Comparison of ENCODE assay signal across 25 cellular contexts in the genomic region with DNA sequence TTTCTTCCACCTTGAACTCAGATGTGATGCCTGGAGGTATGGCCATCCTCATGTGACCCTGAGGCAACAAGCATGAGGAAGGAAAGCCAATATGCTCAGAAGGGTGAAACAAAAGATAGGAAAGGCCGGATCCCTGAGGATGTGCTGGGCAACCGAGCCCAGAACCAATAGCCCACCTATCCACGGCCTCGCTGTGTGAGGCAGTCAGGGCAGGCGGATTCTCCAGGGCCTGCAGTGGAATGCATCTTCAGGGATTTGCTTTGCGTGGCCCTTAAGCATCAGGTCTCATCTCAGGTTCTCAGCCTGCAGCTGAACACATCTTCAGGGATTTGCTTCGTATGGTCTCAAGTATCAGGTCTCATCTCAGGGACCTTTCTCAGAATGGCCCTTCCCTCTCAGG.
A peak's percentile ranks its signal among the peaks of the same experiment; 100 is the strongest.
DNase-seq lines count a peak whose midpoint lies in the region; ATAC-seq, FAIRE-seq and TF ChIP-seq lines count a peak whose summit lies in the region.
"Had no signal": no experiment of that assay in that cellular context is flagged by ENCODE, and none has a peak within 500 bp of the region (broad histone marks: within the 10 kb centered on the region; RNA-seq: fewer than 3 reads in every experiment).

No MANE protein-coding gene starts in this region.

- H3K4me2 ChIP-seq in trophoblast cell (ENCODE audit: low read length) = no peak overlapping the region
- H3K4me2 ChIP-seq in neuronal stem cell (ENCODE audit: insufficient read depth, low read length, poor library complexity, severe bottlenecking) = no peak overlapping the region
- H3K4me2 ChIP-seq: A549; BLaER1 treated with 17β-estradiol and CSF1 and Interleukin-3, amounts not matched to agents 10 nM and 100 nM had no signal

- no peak overlapping the region for H4K91ac ChIP-seq in trophoblast cell (ENCODE audit: low read depth, low read length)
- no peak overlapping the region for H4K91ac ChIP-seq in neuronal stem cell (ENCODE audit: low read depth, low read length, poor library complexity)

- no peak overlapping the region for H3K23ac ChIP-seq in trophoblast cell (ENCODE audit: low read length)
- H3K23ac ChIP-seq in neuronal stem cell (ENCODE audit: low read depth, low read length, poor library complexity) = no peak overlapping the region

- H3K4ac ChIP-seq in trophoblast cell (ENCODE audit: low read depth, low read length) (no peak overlapping the region), neuronal stem cell (ENCODE audit: low read length) (no peak overlapping the region)

- intact Hi-C loops in sigmoid colon (cut with DNase I) = loop anchor here (5.0 kb wide), 2 partner anchors 89 to 436 kb away; no protein-coding TSS in a partner anchor

- DNase-seq in HTR-8/SVneo (ENCODE audit: insufficient read length, low spot score) (no peak), coronary artery (ENCODE audit: low spot score) (peak; percentile 28), trophoblast cell (no peak), sigmoid colon (peak; percentile 19), neuronal stem cell (ENCODE audit: low spot score) (no peak)
- no peak for DNase-seq in effector CD8-positive, alpha-beta T cell (lab: John Stamatoyannopoulos, UW)
- DNase-seq: 8988T; ACHN; AML-193; BE2C; CD4-positive, alpha-beta T cell; CD8-positive, alpha-beta memory T cell; DMS 273 treated with DMSO at 0.1 percent for 48 hours; DMS79; EL; GDM1; GM23248; H7; HCEC 1CT had no signal

- H2AFZ ChIP-seq in trophoblast cell (ENCODE audit: insufficient read depth, low read length, poor library complexity) (no peak overlapping the region), neuronal stem cell (ENCODE audit: low read length) (no peak overlapping the region)
- H2AFZ ChIP-seq: GM23248 had no signal

- H3K79me2 ChIP-seq in trophoblast cell (ENCODE audit: control insufficient read depth, insufficient read depth, low read length, poor library complexity) = no peaks in the 10 kb centered on the region

- TF ChIP-seq CTCF in coronary artery (IDR thresholded peaks at IDR 0.05) = no peak
- no peak for TF ChIP-seq CTCF in sigmoid colon (IDR thresholded peaks at IDR 0.05)

- ATAC-seq in GM21786 (IDR thresholded peaks at IDR 0.05; ENCODE audit: unreplicated experiment) = no peak
- ATAC-seq: A549, GM12878 had no signal

- no CpG with 5 or more reads among the region's 7 CpGs for WGBS in trophoblast cell (ENCODE audit: extremely low coverage, insufficient coverage, insufficient read length)
- 95% methylated on average over 7 of the region's 7 CpGs for WGBS in sigmoid colon, 2 donors
- no CpG with 5 or more reads among the region's 7 CpGs for WGBS in neuronal stem cell (ENCODE audit: extremely low coverage in 2 of 2, insufficient read length in 2 of 2, insufficient replicate concordance in 1 of 2), 2 donors

- TF ChIP-seq EP300 in sigmoid colon (IDR thresholded peaks at IDR 0.05) = no peak

- H3K9ac ChIP-seq in trophoblast cell (ENCODE audit: low read length) (no peak overlapping the region), neuronal stem cell (ENCODE audit: low read depth, low read length, poor library complexity) (no peak overlapping the region)
- H3K9ac ChIP-seq: BLaER1 treated with 17β-estradiol and CSF1 and Interleukin-3, amounts not matched to agents 10 nM and 100 nM; GM23248 had no signal

- H3K4me3 ChIP-seq in coronary artery = no peak overlapping the region
- peak overlapping the region; percentile 12 for H3K4me3 ChIP-seq in trophoblast cell (ENCODE audit: low read depth, low read length)
- H3K4me3 ChIP-seq in sigmoid colon = no peak overlapping the region
- no peak overlapping the region for H3K4me3 ChIP-seq in neuronal stem cell (ENCODE audit: low read length in 2 of 2)
- H3K4me3 ChIP-seq: A549; BLaER1 treated with 17β-estradiol and CSF1 and Interleukin-3, amounts not matched to agents 10 nM and 100 nM; GM12878; GM23248 had no signal

- H4K8ac ChIP-seq in trophoblast cell (ENCODE audit: low read depth, low read length) = no peak overlapping the region
- H4K8ac ChIP-seq in neuronal stem cell (ENCODE audit: low read depth, low read length) = no peak overlapping the region

- peak; percentile 76 for FAIRE-seq in HTR-8/SVneo (lab: Jason Lieb, UNC)
- FAIRE-seq: A549, D721Med, GM12878, H1 had no signal

- H2AK5ac ChIP-seq in trophoblast cell (ENCODE audit: low read length) = no peak overlapping the region
- no peak overlapping the region for H2AK5ac ChIP-seq in neuronal stem cell (ENCODE audit: low read depth, low read length)

- H3K36me3 ChIP-seq in trophoblast cell (ENCODE audit: control insufficient read depth in 1 of 2, insufficient read depth in 2 of 2, low read length in 2 of 2) (no peaks in the 10 kb centered on the region), sigmoid colon (no peaks in the 10 kb centered on the region), neuronal stem cell (replicated peaks in 1 of 2; ENCODE audit: control insufficient read depth in 2 of 2, insufficient read depth in 2 of 2, low read length in 2 of 2) (no peaks in the 10 kb centered on the region)
- H3K36me3 ChIP-seq: BE2C; BLaER1 treated with 17β-estradiol and CSF1 and Interleukin-3, amounts not matched to agents 10 nM and 100 nM had no signal

- H2BK5ac ChIP-seq in trophoblast cell (ENCODE audit: low read depth, low read length, poor library complexity) = no peak overlapping the region
- no peak overlapping the region for H2BK5ac ChIP-seq in neuronal stem cell (ENCODE audit: low read length)

- H3K14ac ChIP-seq in trophoblast cell (ENCODE audit: low read length) = no peak overlapping the region
- no peak overlapping the region for H3K14ac ChIP-seq in neuronal stem cell (ENCODE audit: low read length)

- H3K4me1 ChIP-seq in trophoblast cell (ENCODE audit: control insufficient read depth in 1 of 2, insufficient read depth in 2 of 2, low read length in 2 of 2) = no peaks in the 10 kb centered on the region
- no peaks in the 10 kb centered on the region for H3K4me1 ChIP-seq in sigmoid colon
- no peaks in the 10 kb centered on the region for H3K4me1 ChIP-seq in neuronal stem cell (ENCODE audit: control insufficient read depth in 2 of 2, insufficient read depth in 1 of 2, low read depth in 1 of 2, low read length in 2 of 2)
- H3K4me1 ChIP-seq: BLaER1 treated with 17β-estradiol and CSF1 and Interleukin-3, amounts not matched to agents 10 nM and 100 nM had no signal

- no peak overlapping the region for H2BK15ac ChIP-seq in neuronal stem cell (ENCODE audit: low read length)

- H3K79me1 ChIP-seq in trophoblast cell (ENCODE audit: low read length) (no peaks in the 10 kb centered on the region), neuronal stem cell (ENCODE audit: low read depth, low read length) (no peaks in the 10 kb centered on the region)

- no peak overlapping the region for H2BK120ac ChIP-seq in trophoblast cell (ENCODE audit: insufficient read depth, low read length, poor library complexity)
- H2BK120ac ChIP-seq in neuronal stem cell (ENCODE audit: low read depth, low read length) = no peak overlapping the region

- H3K18ac ChIP-seq in trophoblast cell (ENCODE audit: low read length) = no peak overlapping the region
- no peak overlapping the region for H3K18ac ChIP-seq in neuronal stem cell (ENCODE audit: low read length)

- no peak overlapping the region for H4K12ac ChIP-seq in trophoblast cell (ENCODE audit: low read depth, low read length)

- H3K9me3 ChIP-seq in trophoblast cell (ENCODE audit: insufficient read depth, low read depth, low read length) (no peaks in the 10 kb centered on the region), sigmoid colon (no peaks in the 10 kb centered on the region), neuronal stem cell (replicated peaks in 1 of 2; ENCODE audit: control insufficient read depth in 2 of 2, insufficient read depth in 1 of 2, low read depth in 1 of 2, low read length in 2 of 2) (no peaks in the 10 kb centered on the region)
- H3K9me3 ChIP-seq: A549, BE2C had no signal

- H2BK12ac ChIP-seq in trophoblast cell (ENCODE audit: low read length) (no peak overlapping the region), neuronal stem cell (ENCODE audit: low read length) (no peak overlapping the region)

- H3K27me3 ChIP-seq in trophoblast cell (ENCODE audit: insufficient read depth, low read length) (no peaks in the 10 kb centered on the region), sigmoid colon (no peaks in the 10 kb centered on the region), neuronal stem cell (ENCODE audit: control insufficient read depth in 3 of 3, insufficient read depth in 3 of 3, low read depth in 1 of 3, low read length in 3 of 3) (no peaks in the 10 kb centered on the region)
- H3K27me3 ChIP-seq: BE2C; BLaER1 treated with 17β-estradiol and CSF1 and Interleukin-3, amounts not matched to agents 10 nM and 100 nM had no signal

- no peak for TF ChIP-seq POLR2A in sigmoid colon (IDR thresholded peaks at IDR 0.05)

- no peak overlapping the region for H3K27ac ChIP-seq in coronary artery
- no peak overlapping the region for H3K27ac ChIP-seq in trophoblast cell (ENCODE audit: low read depth, low read length)
- no peak overlapping the region for H3K27ac ChIP-seq in sigmoid colon
- no peak overlapping the region for H3K27ac ChIP-seq in neuronal stem cell (replicated peaks; ENCODE audit: low read length)
- H3K27ac ChIP-seq: BLaER1 treated with 17β-estradiol and CSF1 and Interleukin-3, amounts not matched to agents 10 nM and 100 nM; GM23248 had no signal

Comparison
In these comparisons a context has a peak if more than half of its experiments do, and no peak if none do; other contexts are left out.
1. DNase-seq: peak in coronary artery (single experiment) and sigmoid colon (single experiment); none in HTR-8/SVneo (single experiment), trophoblast cell (0 of 2), neuronal stem cell (single experiment) and effector CD8-positive, alpha-beta T cell (single experiment).